In the genomic region with DNA sequence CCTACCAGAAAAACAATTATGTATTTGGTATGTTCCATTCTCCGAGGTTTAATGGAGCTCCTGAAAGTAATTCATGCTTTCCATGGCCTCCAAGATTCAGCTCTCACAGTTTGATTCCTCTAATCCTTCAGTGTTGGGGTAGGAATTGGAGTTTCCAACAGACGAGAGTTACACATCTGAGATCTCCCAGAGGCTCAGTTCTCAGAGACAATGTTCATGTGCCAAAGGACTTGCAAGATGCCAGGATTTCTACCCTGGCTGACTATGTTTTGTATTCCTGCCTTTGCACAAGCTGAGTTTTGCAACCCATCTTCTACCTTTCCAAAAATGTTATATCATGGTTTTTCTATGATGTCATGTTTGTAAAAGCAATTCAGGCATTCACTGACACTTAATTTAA, we compare ENCODE assay signal across 23 cellular contexts.
"Had no signal": no experiment of that assay in that cellular context is flagged by ENCODE, and none has a peak within 500 bp of the region (broad histone marks: within the 10 kb centered on the region; RNA-seq: fewer than 3 reads in every experiment).

No MANE protein-coding gene starts in this region.

- H3K27me3 Mint-ChIP-seq: natural killer cell treated with Interleukin-12 subunit alpha and Interleukin-12 subunit beta and Interleukin-15 and Interleukin-18, amount 100 ng/mL, for 72 hours; progenitor cell of endocrine pancreas had no signal

- H3K4me3 ChIP-seq: mucosa of descending colon, neural progenitor cell, sigmoid colon, stomach, thyroid gland, vagina had no signal

- H3K27ac ChIP-seq: epithelial cell of prostate, neural progenitor cell, parathyroid adenoma, stomach, thyroid gland, vagina had no signal

- H3K36me3 Mint-ChIP-seq: mesothelial cell of epicardium; natural killer cell treated with Interleukin-12 subunit alpha and Interleukin-12 subunit beta and Interleukin-15 and Interleukin-18, amount 100 ng/mL, for 72 hours; neural progenitor cell; stimulated activated effector memory CD8-positive, alpha-beta T cell treated with anti-CD3 and anti-CD28 coated beads, Interleukin-12 subunit alpha, Interleukin-12 subunit beta, amount 100 ng/mL, for 72 hours had no signal

- H3K27me3 ChIP-seq: neural progenitor cell, sigmoid colon, stomach, thyroid gland, vagina had no signal

- H3K4me2 ChIP-seq: neural progenitor cell had no signal

- H3K27ac Mint-ChIP-seq: dendritic cell treated with granulocyte-macrophage colony-stimulating factor and Interleukin-4, amounts not matched to agents 40 ng/mL and 50 ng/mL, for 4 days; endodermal cell; naive B cell; natural killer cell treated with Interleukin-12 subunit alpha and Interleukin-12 subunit beta and Interleukin-15 and Interleukin-18, amount 100 ng/mL, for 72 hours; neural progenitor cell; progenitor cell of endocrine pancreas; stimulated activated effector memory CD8-positive, alpha-beta T cell treated with anti-CD3 and anti-CD28 coated beads, Interleukin-12 subunit alpha, Interleukin-12 subunit beta, amount 100 ng/mL, for 72 hours had no signal

- H3K9me3 ChIP-seq: mucosa of descending colon, sigmoid colon, stomach, thyroid gland, vagina had no signal

- H3K4me1 Mint-ChIP-seq: naive B cell; stimulated activated effector memory CD8-positive, alpha-beta T cell treated with anti-CD3 and anti-CD28 coated beads, Interleukin-12 subunit alpha, Interleukin-12 subunit beta, amount 100 ng/mL, for 72 hours had no signal

- H3K4me1 ChIP-seq: neural progenitor cell, parathyroid adenoma, stomach, thyroid gland, vagina had no signal

- H3K9ac ChIP-seq: neural progenitor cell, parathyroid adenoma had no signal

- H3K36me3 ChIP-seq: neural progenitor cell, sigmoid colon, stomach, thyroid gland, vagina had no signal

- ATAC-seq: esophagus mucosa; mucosa of descending colon; natural killer cell treated with Interleukin-12 subunit alpha and Interleukin-12 subunit beta and Interleukin-15 and Interleukin-18, amount 100 ng/mL, for 72 hours; stimulated activated effector memory CD8-positive, alpha-beta T cell treated with anti-CD3 and anti-CD28 coated beads, Interleukin-12 subunit alpha, Interleukin-12 subunit beta, amount 100 ng/mL, for 72 hours had no signal

- DNase-seq: effector CD8-positive, alpha-beta T cell; endodermal cell; head of caudate nucleus; mesenchymal stem cell; mucosa of descending colon; naive B cell; sigmoid colon; stimulated activated CD4-positive, alpha-beta T cell treated with anti-CD3 and anti-CD28 coated beads, Interleukin-2, amount 100 ng/mL, for 24 hours; stimulated activated CD4-positive, alpha-beta T cell treated with anti-CD3 and anti-CD28 coated beads, Interleukin-4, amount 100 ng/mL, for 24 hours; stimulated activated naive CD4-positive, alpha-beta T cell treated with Interleukin-2 at 50 U/mL for 16 hours; stomach; thyroid gland; trophoblast cell had no signal

- H3K79me2 ChIP-seq: parathyroid adenoma had no signal

- H3K4me3 Mint-ChIP-seq: dendritic cell treated with granulocyte-macrophage colony-stimulating factor and Interleukin-4, amounts not matched to agents 40 ng/mL and 50 ng/mL, for 4 days; endodermal cell; mesothelial cell of epicardium; naive B cell; natural killer cell treated with Interleukin-12 subunit alpha and Interleukin-12 subunit beta and Interleukin-15 and Interleukin-18, amount 100 ng/mL, for 72 hours; neural progenitor cell; stimulated activated effector memory CD8-positive, alpha-beta T cell treated with anti-CD3 and anti-CD28 coated beads, Interleukin-12 subunit alpha, Interleukin-12 subunit beta, amount 100 ng/mL, for 72 hours had no signal

- H2AFZ ChIP-seq: neural progenitor cell, parathyroid adenoma had no signal

- H3K9me3 Mint-ChIP-seq: endodermal cell, mesothelial cell of epicardium, neural progenitor cell had no signal
